ENCODE assay signal across 2 cellular contexts in the genomic region with DNA sequence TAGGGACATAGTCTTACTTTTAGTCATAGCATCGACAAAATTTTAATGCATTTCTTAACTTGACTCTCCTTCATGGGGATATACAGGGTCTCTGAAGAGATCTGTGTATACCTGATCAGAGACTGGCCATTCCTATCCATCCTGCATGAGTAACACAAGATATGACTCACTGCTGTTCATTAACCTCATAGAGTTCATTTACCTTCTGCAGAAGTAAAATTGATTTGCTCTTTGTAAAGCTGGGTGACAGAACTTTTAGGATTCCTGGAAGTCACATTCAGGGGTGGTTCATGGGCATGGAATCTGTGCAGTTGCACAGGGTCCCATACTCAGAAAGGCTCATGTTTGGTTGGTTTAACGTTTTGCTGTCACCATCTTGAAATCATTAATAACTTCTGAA.
A peak's percentile ranks its signal among the peaks of the same experiment; 100 is the strongest.
TF ChIP-seq lines count a peak whose summit lies in the region.

No MANE protein-coding gene starts in this region.

TF ChIP-seq in HCT116, 20 proteins besides CTCF, POLR2A, EP300 and RAD21 (continued from another document):
- peak; percentile 34; the same call in 1 of the 2 replicates for TF ChIP-seq FOSL1 (IDR thresholded peaks at IDR 0.05; ENCODE audit: low read depth)

TF ChIP-seq in SK-N-SH treated with all-trans-retinoic acid at 6 μM for 48 hours, 23 proteins besides CTCF, POLR2A, EP300 and RAD21:
- TF ChIP-seq CSRNP3 (CRISPR knock-in tag; IDR thresholded peaks at IDR 0.05) (no peak), RARB (CRISPR knock-in tag; IDR thresholded peaks at IDR 0.05) (no peak), ZNF8 (CRISPR knock-in tag; IDR thresholded peaks at IDR 0.05) (no peak), OSR1 (CRISPR knock-in tag; IDR thresholded peaks at IDR 0.05) (no peak), ZFP30 (CRISPR knock-in tag; IDR thresholded peaks at IDR 0.05) (no peak)
